15 cellular contexts compared by ENCODE assay signal in genomic region chr17:73230088-73230487, GRCh38. TPM values are rescaled to one million over a fixed set of nuclear protein-coding genes. Genes with fewer than 3 reads are reported as not detected.
DNase-seq lines count a peak whose midpoint lies in the region; ATAC-seq and TF ChIP-seq lines count a peak whose summit lies in the region.
"Had no signal": no experiment of that assay in that cellular context is flagged by ENCODE, and none has a peak within 500 bp of the region (broad histone marks: within the 10 kb centered on the region; RNA-seq: fewer than 3 reads in every experiment).

No MANE protein-coding gene starts in this region.

- peaks cover 67% of the 10 kb centered on the region for H3K4me1 Mint-ChIP-seq in activated T-cell treated with anti-CD3 and anti-CD28 coated beads, Interleukin-2, amount 50 U/mL, for 24 hours (ENCODE audit: low read depth)
- peaks cover 53 to 61% of the 10 kb centered on the region in 2 donors for H3K4me1 Mint-ChIP-seq in effector memory CD8-positive, alpha-beta T cell (ENCODE audit: low read depth in 2 of 2)

- ATAC-seq in effector memory CD8-positive, alpha-beta T cell (replicated peaks): no peak
- ATAC-seq in psoas muscle (no peak), esophagus mucosa (no peak), GM18505 (IDR thresholded peaks at IDR 0.05; ENCODE audit: unreplicated experiment) (no peak)

- peaks cover 11% of the 10 kb centered on the region; the same call in 1 of the 2 replicates for H3K36me3 ChIP-seq in Karpas-422 (ENCODE audit: insufficient read depth, low read length)
- peaks cover 0 to 16% of the 10 kb centered on the region in 2 donors for H3K36me3 ChIP-seq in psoas muscle (ENCODE audit: insufficient read depth in 1 of 2, low read depth in 1 of 2)

- no peak for TF ChIP-seq POLR2A in GM18505 (IDR thresholded peaks at IDR 0.05; ENCODE audit: borderline replicate concordance, extremely low read depth, insufficient read depth, insufficient read length)

- H3K79me2 ChIP-seq in Karpas-422 (ENCODE audit: low read length): peaks cover 84% of the 10 kb centered on the region

- TF ChIP-seq CTCF in psoas muscle (IDR thresholded peaks at IDR 0.05): no peak

- H3K4me1 ChIP-seq in Karpas-422 (ENCODE audit: low read length) (peaks cover 51% of the 10 kb centered on the region), psoas muscle (peaks cover 56% of the 10 kb centered on the region)

- H2AFZ ChIP-seq in Karpas-422 (ENCODE audit: low read length): no peak overlapping the region

- peak overlapping the region; percentile 96 for H3K4me2 ChIP-seq in Karpas-422 (ENCODE audit: low read depth, low read length, poor library complexity, severe bottlenecking)

- no peak for DNase-seq in activated T-cell treated with anti-CD3 and anti-CD28 coated beads, Interleukin-2, amount 50 U/mL, for 24 hours
- DNase-seq in activated T-cell treated with anti-CD3 and anti-CD28 coated beads for 4 hours: no peak
- DNase-seq in Karpas-422: no peak
- no peak for DNase-seq in effector memory CD8-positive, alpha-beta T cell
- DNase-seq in psoas muscle: no peak
- no peak for DNase-seq in NCI-H446 treated with DMSO at 0.1 percent for 48 hours (lab: John Stamatoyannopoulos, UW)
- DNase-seq: activated effector memory CD4-positive, alpha-beta T cell treated with Interleukin-2 at 50 U/mL for 16 hours; left ventricle myocardium inferior; NCI-H1417 treated with DMSO at 0.1 percent for 48 hours; SHP77; WERI-Rb-1 had no signal

- intact Hi-C loops in psoas muscle (cut with DNase I): loop anchor here in 1 of 2 donors (2.0 kb wide), 1 partner anchor 33 kb away; no protein-coding TSS in a partner anchor

- H4K20me1 ChIP-seq in Karpas-422 (ENCODE audit: insufficient read depth, low read depth, low read length): peaks cover 15% of the 10 kb centered on the region

- H3K9me3 Mint-ChIP-seq in activated T-cell treated with anti-CD3 and anti-CD28 coated beads, Interleukin-2, amount 50 U/mL, for 24 hours: no peaks in the 10 kb centered on the region
- no peaks in the 10 kb centered on the region for H3K9me3 Mint-ChIP-seq in effector memory CD8-positive, alpha-beta T cell

- H3K9ac ChIP-seq in Karpas-422 (ENCODE audit: low read length): no peak overlapping the region

- H3K27ac ChIP-seq in Karpas-422 (ENCODE audit: low read length): no peak overlapping the region
- peak overlapping the region; percentile 46 for H3K27ac ChIP-seq in psoas muscle
- H3K27ac ChIP-seq: WERI-Rb-1 had no signal

- H3K27me3 ChIP-seq in Karpas-422 (ENCODE audit: low read length) (no peaks in the 10 kb centered on the region), psoas muscle (ENCODE audit: insufficient read depth in 3 of 3, low read length in 2 of 3) (no peaks in the 10 kb centered on the region)

- H3K4me3 Mint-ChIP-seq in activated T-cell treated with anti-CD3 and anti-CD28 coated beads, Interleukin-2, amount 50 U/mL, for 24 hours: peak overlapping the region; percentile 91
- peak overlapping the region; percentile 94 to 95 for H3K4me3 Mint-ChIP-seq in effector memory CD8-positive, alpha-beta T cell

- H3K9me2 ChIP-seq in Karpas-422 (replicated peaks; ENCODE audit: insufficient read depth, low read length): no peaks in the 10 kb centered on the region

- H3K27me3 Mint-ChIP-seq in activated T-cell treated with anti-CD3 and anti-CD28 coated beads, Interleukin-2, amount 50 U/mL, for 24 hours: no peaks in the 10 kb centered on the region
- no peaks in the 10 kb centered on the region for H3K27me3 Mint-ChIP-seq in effector memory CD8-positive, alpha-beta T cell

- WGBS in psoas muscle, 3 donors: 92 to 96% (median 95%) methylated on average over 6 of the region's 6 CpGs

- no peaks in the 10 kb centered on the region for H3K9me3 ChIP-seq in Karpas-422 (ENCODE audit: low read length)
- no peaks in the 10 kb centered on the region for H3K9me3 ChIP-seq in psoas muscle
- H3K9me3 ChIP-seq: HAP-1, left ventricle myocardium inferior had no signal

- H3K4me3 ChIP-seq in Karpas-422 (ENCODE audit: low read length): peak overlapping the region; percentile 98; the same call in 1 of the 2 replicates
- peak overlapping the region; percentile 99 for H3K4me3 ChIP-seq in psoas muscle

- H3K36me3 Mint-ChIP-seq in activated T-cell treated with anti-CD3 and anti-CD28 coated beads, Interleukin-2, amount 50 U/mL, for 24 hours (ENCODE audit: low read depth): peaks cover 55% of the 10 kb centered on the region
- H3K36me3 Mint-ChIP-seq in effector memory CD8-positive, alpha-beta T cell (ENCODE audit: insufficient read depth): peaks cover 29% of the 10 kb centered on the region

- H3K27ac Mint-ChIP-seq in activated T-cell treated with anti-CD3 and anti-CD28 coated beads, Interleukin-2, amount 50 U/mL, for 24 hours: peak overlapping the region; percentile 44
- peak overlapping the region; percentile 97 for H3K27ac Mint-ChIP-seq in effector memory CD8-positive, alpha-beta T cell

RNA-seq across cellular contexts. Expression of gene CPSF4L, which starts 31.6 kb away (rescaled TPM):
- not detected in 2 replicates for total RNA-seq in Karpas-422 (2014; rRNA removed; shearing (Covaris generic); ENCODE audit: low replicate concordance)
- total RNA-seq in psoas muscle: not detected
- polyA plus RNA-seq in psoas muscle: not detected
- not detected for total RNA-seq in esophagus mucosa
- total RNA-seq: bronchial epithelial cell, left ventricle myocardium inferior had no signal

RNA-seq across cellular contexts. Expression of gene COG1, which starts 37.2 kb away (rescaled TPM):
- total RNA-seq in Karpas-422 (2014; rRNA removed; shearing (Covaris generic); ENCODE audit: low replicate concordance): 11.0 and 25.3 TPM in 2 replicates
- 10 to 100 TPM; 38.8 to 61.9 (median 51.7) TPM for total RNA-seq in psoas muscle
- 10 to 100 TPM; 28.9 to 53.8 (median 32.3) TPM for polyA plus RNA-seq in psoas muscle
- 15.9 TPM for total RNA-seq in esophagus mucosa
